In the genomic region with DNA sequence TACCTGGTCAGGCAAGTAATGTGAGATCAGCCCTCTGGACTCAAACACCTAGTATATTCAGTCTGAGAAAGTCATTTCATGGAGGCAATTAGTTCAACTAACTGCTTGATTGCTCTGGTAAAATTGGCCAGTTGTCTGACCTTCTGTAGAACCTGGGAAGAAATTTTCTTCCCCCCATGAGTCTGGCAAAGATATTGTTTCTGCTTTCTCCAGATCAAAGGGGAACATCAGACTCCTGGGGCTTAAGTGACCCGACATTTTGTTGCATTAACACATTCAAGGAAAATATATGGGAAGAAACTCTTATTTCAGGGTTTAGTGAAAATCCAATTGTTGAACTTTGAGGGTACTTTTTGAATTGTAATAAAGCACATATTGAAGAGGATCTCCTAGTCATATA, we compare ENCODE assay signal across 1 cellular context.
TF ChIP-seq lines count a peak whose summit lies in the region.

No MANE protein-coding gene starts in this region.

TF ChIP-seq in GM23338, 12 proteins besides CTCF, POLR2A, EP300 and RAD21 (continued from another document):
- TF ChIP-seq, protein P1, sequence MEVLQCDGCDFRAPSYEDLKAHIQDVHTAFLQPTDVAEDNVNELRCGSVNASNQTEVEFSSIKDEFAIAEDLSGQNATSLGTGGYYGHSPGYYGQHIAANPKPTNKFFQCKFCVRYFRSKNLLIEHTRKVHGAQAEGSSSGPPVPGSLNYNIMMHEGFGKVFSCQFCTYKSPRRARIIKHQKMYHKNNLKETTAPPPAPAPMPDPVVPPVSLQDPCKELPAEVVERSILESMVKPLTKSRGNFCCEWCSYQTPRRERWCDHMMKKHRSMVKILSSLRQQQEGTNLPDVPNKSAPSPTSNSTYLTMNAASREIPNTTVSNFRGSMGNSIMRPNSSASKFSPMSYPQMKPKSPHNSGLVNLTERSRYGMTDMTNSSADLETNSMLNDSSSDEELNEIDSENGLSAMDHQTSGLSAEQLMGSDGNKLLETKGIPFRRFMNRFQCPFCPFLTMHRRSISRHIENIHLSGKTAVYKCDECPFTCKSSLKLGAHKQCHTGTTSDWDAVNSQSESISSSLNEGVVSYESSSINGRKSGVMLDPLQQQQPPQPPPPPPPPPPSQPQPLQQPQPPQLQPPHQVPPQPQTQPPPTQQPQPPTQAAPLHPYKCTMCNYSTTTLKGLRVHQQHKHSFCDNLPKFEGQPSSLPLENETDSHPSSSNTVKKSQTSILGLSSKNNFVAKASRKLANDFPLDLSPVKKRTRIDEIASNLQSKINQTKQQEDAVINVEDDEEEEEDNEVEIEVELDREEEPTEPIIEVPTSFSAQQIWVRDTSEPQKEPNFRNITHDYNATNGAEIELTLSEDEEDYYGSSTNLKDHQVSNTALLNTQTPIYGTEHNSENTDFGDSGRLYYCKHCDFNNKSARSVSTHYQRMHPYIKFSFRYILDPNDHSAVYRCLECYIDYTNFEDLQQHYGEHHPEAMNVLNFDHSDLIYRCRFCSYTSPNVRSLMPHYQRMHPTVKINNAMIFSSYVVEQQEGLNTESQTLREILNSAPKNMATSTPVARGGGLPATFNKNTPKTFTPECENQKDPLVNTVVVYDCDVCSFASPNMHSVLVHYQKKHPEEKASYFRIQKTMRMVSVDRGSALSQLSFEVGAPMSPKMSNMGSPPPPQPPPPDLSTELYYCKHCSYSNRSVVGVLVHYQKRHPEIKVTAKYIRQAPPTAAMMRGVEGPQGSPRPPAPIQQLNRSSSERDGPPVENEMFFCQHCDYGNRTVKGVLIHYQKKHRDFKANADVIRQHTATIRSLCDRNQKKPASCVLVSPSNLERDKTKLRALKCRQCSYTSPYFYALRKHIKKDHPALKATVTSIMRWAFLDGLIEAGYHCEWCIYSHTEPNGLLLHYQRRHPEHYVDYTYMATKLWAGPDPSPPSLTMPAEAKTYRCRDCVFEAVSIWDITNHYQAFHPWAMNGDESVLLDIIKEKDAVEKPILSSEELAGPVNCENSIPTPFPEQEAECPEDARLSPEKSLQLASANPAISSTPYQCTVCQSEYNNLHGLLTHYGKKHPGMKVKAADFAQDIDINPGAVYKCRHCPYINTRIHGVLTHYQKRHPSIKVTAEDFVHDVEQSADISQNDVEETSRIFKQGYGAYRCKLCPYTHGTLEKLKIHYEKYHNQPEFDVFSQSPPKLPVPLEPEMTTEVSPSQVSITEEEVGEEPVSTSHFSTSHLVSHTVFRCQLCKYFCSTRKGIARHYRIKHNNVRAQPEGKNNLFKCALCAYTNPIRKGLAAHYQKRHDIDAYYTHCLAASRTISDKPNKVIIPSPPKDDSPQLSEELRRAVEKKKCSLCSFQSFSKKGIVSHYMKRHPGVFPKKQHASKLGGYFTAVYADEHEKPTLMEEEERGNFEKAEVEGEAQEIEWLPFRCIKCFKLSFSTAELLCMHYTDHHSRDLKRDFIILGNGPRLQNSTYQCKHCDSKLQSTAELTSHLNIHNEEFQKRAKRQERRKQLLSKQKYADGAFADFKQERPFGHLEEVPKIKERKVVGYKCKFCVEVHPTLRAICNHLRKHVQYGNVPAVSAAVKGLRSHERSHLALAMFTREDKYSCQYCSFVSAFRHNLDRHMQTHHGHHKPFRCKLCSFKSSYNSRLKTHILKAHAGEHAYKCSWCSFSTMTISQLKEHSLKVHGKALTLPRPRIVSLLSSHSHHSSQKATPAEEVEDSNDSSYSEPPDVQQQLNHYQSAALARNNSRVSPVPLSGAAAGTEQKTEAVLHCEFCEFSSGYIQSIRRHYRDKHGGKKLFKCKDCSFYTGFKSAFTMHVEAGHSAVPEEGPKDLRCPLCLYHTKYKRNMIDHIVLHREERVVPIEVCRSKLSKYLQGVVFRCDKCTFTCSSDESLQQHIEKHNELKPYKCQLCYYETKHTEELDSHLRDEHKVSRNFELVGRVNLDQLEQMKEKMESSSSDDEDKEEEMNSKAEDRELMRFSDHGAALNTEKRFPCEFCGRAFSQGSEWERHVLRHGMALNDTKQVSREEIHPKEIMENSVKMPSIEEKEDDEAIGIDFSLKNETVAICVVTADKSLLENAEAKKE (CRISPR knock-in tag; IDR thresholded peaks at IDR 0.05): no peak
- TF ChIP-seq POLR2AphosphoS5 (IDR thresholded peaks at IDR 0.05; ENCODE audit: low read depth) (no peak), CREB1 (CRISPR knock-in tag; IDR thresholded peaks at IDR 0.05; ENCODE audit: low read depth) (no peak), STAT1 (IDR thresholded peaks at IDR 0.05; ENCODE audit: unreplicated experiment) (no peak), REST (IDR thresholded peaks at IDR 0.05; ENCODE audit: unreplicated experiment) (no peak), JUNB (IDR thresholded peaks at IDR 0.05; ENCODE audit: unreplicated experiment) (no peak), EZH2 (IDR thresholded peaks at IDR 0.05; ENCODE audit: low read depth, unreplicated experiment) (no peak)
- TF ChIP-seq, protein P2, sequence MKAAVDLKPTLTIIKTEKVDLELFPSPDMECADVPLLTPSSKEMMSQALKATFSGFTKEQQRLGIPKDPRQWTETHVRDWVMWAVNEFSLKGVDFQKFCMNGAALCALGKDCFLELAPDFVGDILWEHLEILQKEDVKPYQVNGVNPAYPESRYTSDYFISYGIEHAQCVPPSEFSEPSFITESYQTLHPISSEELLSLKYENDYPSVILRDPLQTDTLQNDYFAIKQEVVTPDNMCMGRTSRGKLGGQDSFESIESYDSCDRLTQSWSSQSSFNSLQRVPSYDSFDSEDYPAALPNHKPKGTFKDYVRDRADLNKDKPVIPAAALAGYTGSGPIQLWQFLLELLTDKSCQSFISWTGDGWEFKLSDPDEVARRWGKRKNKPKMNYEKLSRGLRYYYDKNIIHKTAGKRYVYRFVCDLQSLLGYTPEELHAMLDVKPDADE (IDR thresholded peaks at IDR 0.05): no peak
